In the genomic region with DNA sequence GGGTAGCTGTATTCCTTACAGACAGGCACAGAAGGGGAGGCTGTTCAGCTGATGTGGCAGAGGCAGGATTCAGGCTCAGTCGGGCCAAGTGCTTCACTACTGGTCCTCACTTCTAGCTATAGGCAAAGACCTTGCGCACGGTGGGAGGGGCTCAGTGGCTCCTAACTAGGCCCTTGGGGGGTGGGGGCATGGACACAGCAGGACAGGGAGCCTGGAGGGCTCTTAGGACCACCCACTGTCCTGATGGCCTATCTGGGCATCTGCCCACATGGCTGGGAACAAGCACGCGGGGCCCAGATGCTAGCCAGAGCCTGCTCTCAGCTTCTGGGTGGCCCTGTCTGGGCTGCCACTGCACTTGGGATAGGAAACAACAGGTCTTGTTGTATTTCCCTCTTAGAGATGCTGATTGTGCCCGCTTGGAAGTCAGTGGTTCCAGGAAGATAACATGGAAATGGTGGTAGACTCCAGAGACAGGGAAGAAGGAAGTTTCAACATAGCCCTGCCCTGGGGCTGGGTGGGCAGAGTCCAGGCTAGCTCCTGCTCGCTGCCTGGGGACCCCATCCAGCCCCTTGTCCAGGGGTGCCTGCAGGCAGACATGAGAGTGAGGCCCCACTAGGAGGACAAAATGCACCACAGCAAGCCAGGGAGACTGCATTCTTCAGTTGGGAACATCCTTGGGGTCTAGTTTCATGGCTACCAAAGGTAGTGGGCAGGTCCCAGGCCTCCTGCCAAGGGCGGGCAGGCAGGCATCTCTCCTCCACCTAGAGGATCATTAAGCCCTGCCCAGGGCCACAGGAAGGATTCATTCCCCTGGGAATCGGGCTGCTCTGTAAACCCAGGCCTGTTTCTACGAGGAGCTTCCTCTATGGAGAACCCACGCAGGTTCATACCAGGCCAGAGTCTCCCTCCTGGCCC, we compare ENCODE assay signal across 13 cellular contexts.
DNase-seq lines count a peak whose midpoint lies in the region; ATAC-seq, FAIRE-seq and TF ChIP-seq lines count a peak whose summit lies in the region.
"Had no signal": no experiment of that assay in that cellular context is flagged by ENCODE, and none has a peak within 500 bp of the region (broad histone marks: within the 10 kb centered on the region; RNA-seq: fewer than 3 reads in every experiment).

No MANE protein-coding gene starts in this region.

- TF ChIP-seq CTCF in kidney (IDR thresholded peaks at IDR 0.05; ENCODE audit: borderline replicate concordance, extremely low read depth, insufficient read depth): no peak

- H3K27me3 ChIP-seq in SJSA1 (replicated peaks) (no peaks in the 10 kb centered on the region), skeletal muscle tissue (ENCODE audit: control insufficient read depth in 3 of 3, insufficient read depth in 3 of 3, low read length in 3 of 3) (no peaks in the 10 kb centered on the region)
- H3K27me3 ChIP-seq: neural progenitor cell had no signal

- H3K9me3 ChIP-seq in SJSA1 (replicated peaks) (no peaks in the 10 kb centered on the region), kidney (ENCODE audit: control insufficient read depth in 1 of 2, low read length in 2 of 2) (no peaks in the 10 kb centered on the region), skeletal muscle tissue (ENCODE audit: control insufficient read depth in 3 of 3, low read length in 3 of 3) (no peaks in the 10 kb centered on the region)

- H3K27me3 Mint-ChIP-seq in activated naive CD4-positive, alpha-beta T cell treated with anti-CD3 and anti-CD28 coated beads, Interleukin-2, amount 10 ng/mL, durations not matched to agents 7 days and 5 days: no peaks in the 10 kb centered on the region
- H3K27me3 Mint-ChIP-seq: central memory CD8-positive, alpha-beta T cell had no signal

- peaks cover 95% of the 10 kb centered on the region for H3K36me3 ChIP-seq in SJSA1
- peaks cover 7 to 33% of the 10 kb centered on the region in 2 donors for H3K36me3 ChIP-seq in kidney (ENCODE audit: control insufficient read depth in 1 of 2, insufficient read depth in 2 of 2, low read length in 2 of 2)
- H3K36me3 ChIP-seq in skeletal muscle tissue (ENCODE audit: control insufficient read depth in 3 of 3, insufficient read depth in 3 of 3, low read length in 3 of 3): peaks cover 23 to 55% (median 33%) of the 10 kb centered on the region in 3 donors
- H3K36me3 ChIP-seq: neural progenitor cell had no signal

- no peak overlapping the region for H3K4me3 Mint-ChIP-seq in activated naive CD4-positive, alpha-beta T cell treated with anti-CD3 and anti-CD28 coated beads, Interleukin-2, amount 10 ng/mL, durations not matched to agents 7 days and 5 days
- H3K4me3 Mint-ChIP-seq: central memory CD8-positive, alpha-beta T cell; neural progenitor cell had no signal

- H3K9me3 Mint-ChIP-seq in activated naive CD4-positive, alpha-beta T cell treated with anti-CD3 and anti-CD28 coated beads, Interleukin-2, amount 10 ng/mL, durations not matched to agents 7 days and 5 days: no peaks in the 10 kb centered on the region
- H3K9me3 Mint-ChIP-seq: central memory CD8-positive, alpha-beta T cell; neural progenitor cell had no signal

- intact Hi-C loops in kidney (cut with DNase I): no loop called here

- no peak overlapping the region for H3K27ac Mint-ChIP-seq in activated naive CD4-positive, alpha-beta T cell treated with anti-CD3 and anti-CD28 coated beads, Interleukin-2, amount 10 ng/mL, durations not matched to agents 7 days and 5 days
- H3K27ac Mint-ChIP-seq: neural progenitor cell had no signal

- no peak overlapping the region for H3K4me3 ChIP-seq in SJSA1
- no peak overlapping the region for H3K4me3 ChIP-seq in kidney (ENCODE audit: low read length in 2 of 2)
- H3K4me3 ChIP-seq in skeletal muscle tissue (ENCODE audit: low read length in 3 of 3): no peak overlapping the region
- H3K4me3 ChIP-seq: K562, neural progenitor cell had no signal

- no peaks in the 10 kb centered on the region for H3K4me1 Mint-ChIP-seq in activated naive CD4-positive, alpha-beta T cell treated with anti-CD3 and anti-CD28 coated beads, Interleukin-2, amount 10 ng/mL, durations not matched to agents 7 days and 5 days
- H3K4me1 Mint-ChIP-seq: central memory CD8-positive, alpha-beta T cell had no signal

- no peak for FAIRE-seq in kidney (lab: Jason Lieb, UNC)

- H3K9ac ChIP-seq in kidney (ENCODE audit: low read length in 2 of 2) (peak overlapping the region in 1 of 2 donors; percentile 48), skeletal muscle tissue (ENCODE audit: low read depth in 1 of 3, low read length in 3 of 3) (peak overlapping the region in 1 of 3 donors; percentile 72)
- H3K9ac ChIP-seq: neural progenitor cell had no signal

- DNase-seq in DMS153 (lab: John Stamatoyannopoulos, UW): peak; percentile 17
- peak; percentile 73 to 86 for DNase-seq in SJSA1 (ENCODE audit: low read depth in 1 of 2, low spot score in 2 of 2)
- DNase-seq in kidney: peak; percentile 61
- DNase-seq in activated naive CD4-positive, alpha-beta T cell treated with anti-CD3 and anti-CD28 coated beads, Interleukin-2, amount 10 ng/mL, durations not matched to agents 7 days and 5 days: no peak
- DNase-seq in T-helper 9 cell: no peak
- DNase-seq: GF-D8, NCI-H1694 had no signal

- H3K36me3 Mint-ChIP-seq in activated naive CD4-positive, alpha-beta T cell treated with anti-CD3 and anti-CD28 coated beads, Interleukin-2, amount 10 ng/mL, durations not matched to agents 7 days and 5 days: no peaks in the 10 kb centered on the region

- H3K27ac ChIP-seq in SJSA1 (peak overlapping the region; percentile 25; the same call in 1 of the 2 replicates), kidney (ENCODE audit: low read depth in 2 of 2, low read length in 2 of 2) (peak overlapping the region; percentile 59 to 71), skeletal muscle tissue (ENCODE audit: low read depth, low read length) (peak overlapping the region; percentile 36)
- H3K27ac ChIP-seq: neural progenitor cell had no signal

- peaks cover 32% of the 10 kb centered on the region for H3K4me1 ChIP-seq in SJSA1 (replicated peaks)
- peaks cover 29 to 44% of the 10 kb centered on the region in 2 donors for H3K4me1 ChIP-seq in kidney (ENCODE audit: control insufficient read depth in 1 of 2, insufficient read depth in 1 of 2, low read depth in 1 of 2, low read length in 2 of 2)
- peaks cover 54 to 82% (median 80%) of the 10 kb centered on the region in 3 donors for H3K4me1 ChIP-seq in skeletal muscle tissue (ENCODE audit: control insufficient read depth in 3 of 3, insufficient read depth in 3 of 3, low read length in 3 of 3)

- ATAC-seq in HG02759 (IDR thresholded peaks at IDR 0.05; ENCODE audit: unreplicated experiment) (no peak), esophagus mucosa (no peak)

- CTCF ChIA-PET in activated naive CD4-positive, alpha-beta T cell treated with anti-CD3 and anti-CD28 coated beads, Interleukin-2, amount 10 ng/mL, durations not matched to agents 7 days and 5 days (lab: Charles Lee): interaction anchor here (1.3 kb wide), 1 partner anchor 50 kb away, joined by 3 read pairs; no protein-coding TSS in a partner anchor

Comparison
In these comparisons a context has a peak if more than half of its experiments do, and no peak if none do; other contexts are left out.
1. DNase-seq: peak in DMS153 (single experiment), SJSA1 (2 of 2) and kidney (single experiment); none in activated naive CD4-positive, alpha-beta T cell treated with anti-CD3 and anti-CD28 coated beads, Interleukin-2, amount 10 ng/mL, durations not matched to agents 7 days and 5 days (single experiment) and T-helper 9 cell (single experiment).
2. Peak in every context shown above with its lines, with median percentiles within 50 percentile points of each other: H3K27ac ChIP-seq.